15 cellular contexts compared by ENCODE assay signal in genomic region chr18:26185267-26185666, GRCh38. TPM values are rescaled to one million over a fixed set of nuclear protein-coding genes. Genes with fewer than 3 reads are reported as not detected.
A peak's percentile ranks its signal among the peaks of the same experiment; 100 is the strongest.
DNase-seq lines count a peak whose midpoint lies in the region; ATAC-seq, FAIRE-seq and TF ChIP-seq lines count a peak whose summit lies in the region.
"Had no signal": no experiment of that assay in that cellular context is flagged by ENCODE, and none has a peak within 500 bp of the region (broad histone marks: within the 10 kb centered on the region; RNA-seq: fewer than 3 reads in every experiment).

No MANE protein-coding gene starts in this region.

- H2AFZ ChIP-seq in GM23248 (no peak overlapping the region), PC-3 (ENCODE audit: low read length) (no peak overlapping the region)

- no peaks in the 10 kb centered on the region for H3K9me3 ChIP-seq in GM23248 (ENCODE audit: low read depth)
- no peaks in the 10 kb centered on the region for H3K9me3 ChIP-seq in PC-3 (ENCODE audit: low read length)
- peaks cover 7% of the 10 kb centered on the region for H3K9me3 ChIP-seq in psoas muscle
- H3K9me3 ChIP-seq: mucosa of descending colon had no signal

- DNase-seq in A172 (ENCODE audit: low spot score) = peak; percentile 29
- DNase-seq in GM23248 = peak; percentile 7
- DNase-seq in PC-3 = peak; percentile 48
- peak in 1 of 2 donors; percentile 4 for DNase-seq in foreskin fibroblast
- DNase-seq in NCI-H1436 treated with DMSO at 0.1 percent for 48 hours (lab: John Stamatoyannopoulos, UW) = no peak
- DNase-seq in psoas muscle = no peak
- no peak for DNase-seq in cerebellar nuclear complex (lab: John Stamatoyannopoulos, UW)
- DNase-seq in RCC 7860 (ENCODE audit: low spot score) = no peak
- DNase-seq: activated CD4-positive, alpha-beta T cell treated with anti-CD3 and anti-CD28 coated beads for 1 hour; activated naive CD4-positive, alpha-beta T cell treated with anti-CD3 and anti-CD28 coated beads, Interleukin-2, amount 50 U/mL, for 16 hours; heart left ventricle; mucosa of descending colon; NCI-H187 had no signal

- H3K4me3 ChIP-seq in GM23248 = no peak overlapping the region
- H3K4me3 ChIP-seq in PC-3 (ENCODE audit: low read length) = no peak overlapping the region
- no peak overlapping the region for H3K4me3 ChIP-seq in foreskin fibroblast (ENCODE audit: low read depth in 1 of 2, low read length in 2 of 2)
- H3K4me3 ChIP-seq in psoas muscle = no peak overlapping the region
- H3K4me3 ChIP-seq: heart left ventricle, mucosa of descending colon, skin epidermis had no signal

- H3K4me1 ChIP-seq in GM23248 (ENCODE audit: insufficient read depth) (no peaks in the 10 kb centered on the region), PC-3 (ENCODE audit: insufficient read depth, low read length) (no peaks in the 10 kb centered on the region), psoas muscle (no peaks in the 10 kb centered on the region)
- H3K4me1 ChIP-seq: heart left ventricle had no signal

- H3K27ac ChIP-seq in GM23248 = no peak overlapping the region
- H3K27ac ChIP-seq in PC-3 (ENCODE audit: low read length) = no peak overlapping the region
- H3K27ac ChIP-seq in psoas muscle = no peak overlapping the region
- H3K27ac ChIP-seq: heart left ventricle, skin epidermis had no signal

- in situ Hi-C loops in GM23248 (cut with MboI) = no loop called here

- CTCF ChIA-PET in PC-3 (lab: Charles Lee) = no interaction called here

- intact Hi-C loops in PC-3 (cut with micrococcal nuclease) (no loop called here), psoas muscle (cut with DNase I) (no loop called here)

- POLR2A ChIA-PET in PC-3 (lab: Charles Lee; ENCODE audit: unreplicated experiment) = no interaction called here

- H3K9me2 ChIP-seq in GM23248 (ENCODE audit: insufficient read depth) (no peaks in the 10 kb centered on the region), PC-3 (replicated peaks; ENCODE audit: low read length) (no peaks in the 10 kb centered on the region)

- no peaks in the 10 kb centered on the region for H3K36me3 ChIP-seq in GM23248 (ENCODE audit: low read depth)
- no peaks in the 10 kb centered on the region for H3K36me3 ChIP-seq in PC-3 (ENCODE audit: low read depth, low read length)
- H3K36me3 ChIP-seq in psoas muscle (ENCODE audit: insufficient read depth in 1 of 2, low read depth in 1 of 2) = no peaks in the 10 kb centered on the region
- H3K36me3 ChIP-seq: heart left ventricle had no signal

- TF ChIP-seq CTCF in PC-3 (conservative IDR thresholded peaks at IDR 0.05; ENCODE audit: low read depth, low read length) (peak; percentile 52), foreskin fibroblast (IDR thresholded peaks at IDR 0.05; ENCODE audit: low read depth, low read length) (peak; percentile 5), psoas muscle (IDR thresholded peaks at IDR 0.05) (no peak)

- FAIRE-seq in RCC 7860 (lab: Jason Lieb, UNC) = no peak
- FAIRE-seq: colon had no signal

- H3K27me3 ChIP-seq in GM23248 (replicated peaks; ENCODE audit: insufficient read depth) = no peaks in the 10 kb centered on the region
- H3K27me3 ChIP-seq in PC-3 (ENCODE audit: low read length) = no peaks in the 10 kb centered on the region
- no peaks in the 10 kb centered on the region for H3K27me3 ChIP-seq in psoas muscle (ENCODE audit: insufficient read depth in 3 of 3, low read length in 2 of 3)
- H3K27me3 ChIP-seq: heart left ventricle had no signal

- 19 to 27% methylated on average over 2 of the region's 2 CpGs for WGBS in GM23248 (ENCODE audit: low coverage in 1 of 2, low lambda C conversion rate in 2 of 2, missing lambda C conversion rate in 2 of 2), 2 experiments
- WGBS in psoas muscle, 3 donors = 58 to 70% (median 63%) methylated on average over 2 of the region's 2 CpGs

- peak; percentile 59 for ATAC-seq in PC-3
- no peak for ATAC-seq in psoas muscle
- ATAC-seq: heart left ventricle, mucosa of descending colon had no signal

- no peaks in the 10 kb centered on the region for H3F3A ChIP-seq in GM23248 (ENCODE audit: insufficient read depth)
- no peaks in the 10 kb centered on the region for H3F3A ChIP-seq in PC-3 (ENCODE audit: low read length, unreplicated experiment)

- no peak overlapping the region for H3K4me2 ChIP-seq in GM23248 (ENCODE audit: unreplicated experiment)
- no peak overlapping the region for H3K4me2 ChIP-seq in PC-3 (ENCODE audit: low read length)

- H3K9ac ChIP-seq in GM23248 = no peak overlapping the region
- no peak overlapping the region for H3K9ac ChIP-seq in PC-3 (ENCODE audit: low read length)

- H4K20me1 ChIP-seq in GM23248 (ENCODE audit: insufficient read depth) (no peaks in the 10 kb centered on the region), PC-3 (ENCODE audit: low read length) (no peaks in the 10 kb centered on the region)

- no TSS peak for BruUV-seq in PC-3 (replicated peaks; lab: Mats Ljungman, UMichigan)

- H3K79me2 ChIP-seq in GM23248 (ENCODE audit: insufficient read depth) (no peaks in the 10 kb centered on the region), PC-3 (ENCODE audit: low read length) (no peaks in the 10 kb centered on the region)

RNA-seq across cellular contexts. Expression of gene TAF4B, which starts 41.0 kb away (rescaled TPM):
- 1.3 and 2.7 TPM in 2 replicates for total RNA-seq in A172 (2014; rRNA removed; shearing (Covaris generic))
- total RNA-seq in GM23248 (2014; rRNA removed; shearing (Covaris generic)) = 1.1 and 1.9 TPM in 2 replicates
- polyA plus RNA-seq in GM23248 (2016; fragmentation: Nextera tagmentation; extraction: Ambion mirVana) = 1.5 and 1.6 TPM in 2 replicates
- 8.3 and 13.0 TPM in 2 replicates for total RNA-seq in PC-3 (2014; rRNA removed)
- 1 to 10 TPM; 2.9 to 8.3 (median 5.6) TPM for total RNA-seq in psoas muscle
- polyA plus RNA-seq in psoas muscle = 1 to 10 TPM; 2.0 to 2.5 (median 2.4) TPM

RNA-seq across cellular contexts. Expression of gene PSMA8, which starts 51.6 kb away (rescaled TPM):
- total RNA-seq in A172 (2014; rRNA removed; shearing (Covaris generic)) = not detected in 2 replicates
- total RNA-seq in GM23248 (2014; rRNA removed; shearing (Covaris generic)) = not detected in 2 replicates
- polyA plus RNA-seq in GM23248 (2016; fragmentation: Nextera tagmentation; extraction: Ambion mirVana) = not detected in 2 replicates
- total RNA-seq in PC-3 (2014; rRNA removed) = not detected in 2 replicates
- total RNA-seq in psoas muscle = not detected
- polyA plus RNA-seq in psoas muscle = not detected
- total RNA-seq: mucosa of descending colon had no signal
- polyA plus RNA-seq: heart left ventricle had no signal

Comparison
In these comparisons a context has a peak if more than half of its experiments do, and no peak if none do; other contexts are left out.
1. DNase-seq: peak in A172 (single experiment), GM23248 (single experiment) and PC-3 (single experiment); none in NCI-H1436 treated with DMSO at 0.1 percent for 48 hours (single experiment), psoas muscle (0 of 2), cerebellar nuclear complex (0 of 2) and RCC 7860 (single experiment).